ENCODE assay signal across 31 cellular contexts in the genomic region with DNA sequence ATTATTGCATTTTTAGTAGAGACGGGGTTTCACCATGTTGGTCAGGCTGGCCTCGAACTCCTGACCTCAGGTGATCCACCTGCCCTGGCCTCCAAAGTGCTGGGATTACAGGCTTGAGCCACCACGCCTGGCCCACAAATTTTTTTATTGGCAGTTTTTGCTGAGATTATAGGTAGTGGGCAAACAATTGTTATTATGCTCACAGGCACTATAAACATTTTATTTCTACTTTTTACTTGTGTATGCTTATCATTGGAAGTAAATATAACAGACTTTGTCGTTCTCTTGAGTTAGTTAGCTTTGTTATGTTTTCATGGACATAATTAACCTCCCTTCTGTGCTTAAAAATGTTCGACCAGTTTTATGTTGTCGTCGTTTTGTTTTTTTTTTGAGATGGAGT.
"Had no signal": no experiment of that assay in that cellular context is flagged by ENCODE, and none has a peak within 500 bp of the region (broad histone marks: within the 10 kb centered on the region; RNA-seq: fewer than 3 reads in every experiment).

No MANE protein-coding gene starts in this region.

- DNase-seq: activated CD4-positive, alpha-beta memory T cell treated with anti-CD3 and anti-CD28 coated beads, Interleukin-2, amount 10 ng/mL, durations not matched to agents 7 days and 5 days; activated CD4-positive, alpha-beta T cell treated with anti-CD3 and anti-CD28 coated beads for 1 hour; activated CD4-positive, alpha-beta T cell treated with anti-CD3 and anti-CD28 coated beads for 48 hours; activated CD4-positive, CD25-positive, alpha-beta regulatory T cell; activated CD8-positive, alpha-beta memory T cell treated with anti-CD3 and anti-CD28 coated beads for 24 hours; activated CD8-positive, alpha-beta memory T cell treated with anti-CD3 and anti-CD28 coated beads, Interleukin-2, amount 10 ng/mL, durations not matched to agents 7 days and 5 days; activated CD8-positive, alpha-beta memory T cell treated with anti-CD3 and anti-CD28 coated beads, Interleukin-2, amount 50 U/mL, for 48 hours; activated effector memory CD4-positive, alpha-beta T cell treated with Interleukin-2 at 50 U/mL for 16 hours; activated naive CD4-positive, alpha-beta T cell treated with anti-CD3 and anti-CD28 coated beads, Interleukin-2, amount 50 U/mL, for 16 hours; activated naive CD8-positive, alpha-beta T cell treated with anti-CD3 and anti-CD28 coated beads, Interleukin-2, amount 10 ng/mL, durations not matched to agents 7 days and 5 days; activated T-cell treated with anti-CD3 and anti-CD28 coated beads, Interleukin-2, amount 50 U/mL, for 48 hours; amygdala; MG63; MV-4-11; NCI-H1092; NCI-H1436 treated with DMSO at 0.1 percent for 48 hours; NCI-H1694 treated with DMSO at 0.1 percent for 48 hours; NCI-H2029; NCI-H345; NCI-H524 treated with DMSO at 0.1 percent for 48 hours; PC-9; Right ventricle myocardium superior; SW 1271; T-helper 1 cell; T-helper 2 cell; T-helper 9 cell; WERI-Rb-1 had no signal

- H3K27ac ChIP-seq: ascending aorta, cardiac muscle cell, PC-9, WERI-Rb-1 had no signal

- H3K27me3 Mint-ChIP-seq: activated CD4-positive, alpha-beta memory T cell treated with anti-CD3 and anti-CD28 coated beads, Interleukin-2, amount 10 ng/mL, durations not matched to agents 7 days and 5 days; activated CD8-positive, alpha-beta memory T cell treated with anti-CD3 and anti-CD28 coated beads, Interleukin-2, amount 10 ng/mL, durations not matched to agents 7 days and 5 days; activated naive CD8-positive, alpha-beta T cell treated with anti-CD3 and anti-CD28 coated beads, Interleukin-2, amount 10 ng/mL, durations not matched to agents 7 days and 5 days; central memory CD8-positive, alpha-beta T cell had no signal

- ATAC-seq: activated CD8-positive, alpha-beta memory T cell treated with anti-CD3 and anti-CD28 coated beads, Interleukin-2, amount 10 ng/mL, durations not matched to agents 7 days and 5 days; K562 had no signal

- H3K4me2 ChIP-seq: PC-9 had no signal

- H3K4me3 ChIP-seq: ascending aorta, cardiac muscle cell, K562, MG63, PC-9 had no signal

- H2AFZ ChIP-seq: PC-9 had no signal

- H3K4me1 ChIP-seq: ascending aorta had no signal

- H3K27me3 ChIP-seq: ascending aorta, cardiac muscle cell, MG63 had no signal

- H3K4me3 Mint-ChIP-seq: activated CD4-positive, alpha-beta memory T cell treated with anti-CD3 and anti-CD28 coated beads, Interleukin-2, amount 10 ng/mL, durations not matched to agents 7 days and 5 days; activated CD8-positive, alpha-beta memory T cell treated with anti-CD3 and anti-CD28 coated beads, Interleukin-2, amount 10 ng/mL, durations not matched to agents 7 days and 5 days; activated naive CD8-positive, alpha-beta T cell treated with anti-CD3 and anti-CD28 coated beads, Interleukin-2, amount 10 ng/mL, durations not matched to agents 7 days and 5 days; central memory CD8-positive, alpha-beta T cell had no signal

- H3K9me3 Mint-ChIP-seq: activated CD4-positive, alpha-beta memory T cell treated with anti-CD3 and anti-CD28 coated beads, Interleukin-2, amount 10 ng/mL, durations not matched to agents 7 days and 5 days; activated naive CD8-positive, alpha-beta T cell treated with anti-CD3 and anti-CD28 coated beads, Interleukin-2, amount 10 ng/mL, durations not matched to agents 7 days and 5 days; central memory CD8-positive, alpha-beta T cell had no signal

- H3K9me3 ChIP-seq: ascending aorta, MG63 had no signal

- H3K27ac Mint-ChIP-seq: activated CD4-positive, alpha-beta memory T cell treated with anti-CD3 and anti-CD28 coated beads, Interleukin-2, amount 10 ng/mL, durations not matched to agents 7 days and 5 days; activated CD8-positive, alpha-beta memory T cell treated with anti-CD3 and anti-CD28 coated beads, Interleukin-2, amount 10 ng/mL, durations not matched to agents 7 days and 5 days; activated naive CD8-positive, alpha-beta T cell treated with anti-CD3 and anti-CD28 coated beads, Interleukin-2, amount 10 ng/mL, durations not matched to agents 7 days and 5 days had no signal
